26 cellular contexts compared by ENCODE assay signal in genomic region chr2:129035992-129036391, GRCh38.
"Had no signal": no experiment of that assay in that cellular context is flagged by ENCODE, and none has a peak within 500 bp of the region (broad histone marks: within the 10 kb centered on the region; RNA-seq: fewer than 3 reads in every experiment).

No MANE protein-coding gene starts in this region.

- FAIRE-seq: frontal cortex had no signal

- H3K36me3 ChIP-seq: ascending aorta, breast epithelium had no signal

- H3K27me3 ChIP-seq: ascending aorta, breast epithelium, dorsolateral prefrontal cortex had no signal

- H3K4me3 ChIP-seq: ascending aorta, breast epithelium, coronary artery, dorsolateral prefrontal cortex had no signal

- H3K9me3 ChIP-seq: ascending aorta, breast epithelium had no signal

- ATAC-seq: activated naive CD4-positive, alpha-beta T cell treated with anti-CD3 and anti-CD28 coated beads, Interleukin-2, amount 50 U/mL, for 72 hours; activated T-cell treated with anti-CD3 and anti-CD28 coated beads, Interleukin-2, amount 50 U/mL, for 72 hours; esophagus mucosa; WTC11 had no signal

- H3K4me1 ChIP-seq: ascending aorta, breast epithelium had no signal

- H3K27ac ChIP-seq: ascending aorta, breast epithelium, coronary artery, dorsolateral prefrontal cortex had no signal

- DNase-seq: activated CD4-positive, alpha-beta memory T cell treated with anti-CD3 and anti-CD28 coated beads, Interleukin-2, amount 10 ng/mL, durations not matched to agents 7 days and 5 days; activated CD4-positive, alpha-beta T cell treated with anti-CD3 and anti-CD28 coated beads for 1 hour; activated CD4-positive, alpha-beta T cell treated with anti-CD3 and anti-CD28 coated beads for 4 hours; activated CD4-positive, alpha-beta T cell treated with anti-CD3 and anti-CD28 coated beads, Interleukin-2, amount 10 ng/mL, durations not matched to agents 7 days and 5 days; activated CD4-positive, alpha-beta T cell treated with anti-CD3 and anti-CD28 coated beads, Interleukin-2, amount 50 U/mL, for 4 hours; activated CD8-positive, alpha-beta memory T cell treated with anti-CD3 and anti-CD28 coated beads, Interleukin-2, amount 50 U/mL, for 48 hours; activated gamma-delta T cell; activated naive CD4-positive, alpha-beta T cell; activated naive CD4-positive, alpha-beta T cell treated with anti-CD3 and anti-CD28 coated beads, Interleukin-2, amount 10 ng/mL, durations not matched to agents 7 days and 5 days; activated naive CD8-positive, alpha-beta T cell treated with anti-CD3 and anti-CD28 coated beads, Interleukin-2, amount 10 ng/mL, durations not matched to agents 7 days and 5 days; activated T-cell treated with anti-CD3 and anti-CD28 coated beads for 4 hours; activated T-cell treated with anti-CD3 and anti-CD28 coated beads, Interleukin-2, amount 50 U/mL, for 24 hours; activated T-cell treated with anti-CD3 and anti-CD28 coated beads, Interleukin-2, amount 50 U/mL, for 72 hours; dorsolateral prefrontal cortex; effector memory CD4-positive, alpha-beta T cell; endodermal cell; foreskin fibroblast; head of caudate nucleus; T-helper 2 cell had no signal
